17 cellular contexts compared by ENCODE assay signal in the genomic region with DNA sequence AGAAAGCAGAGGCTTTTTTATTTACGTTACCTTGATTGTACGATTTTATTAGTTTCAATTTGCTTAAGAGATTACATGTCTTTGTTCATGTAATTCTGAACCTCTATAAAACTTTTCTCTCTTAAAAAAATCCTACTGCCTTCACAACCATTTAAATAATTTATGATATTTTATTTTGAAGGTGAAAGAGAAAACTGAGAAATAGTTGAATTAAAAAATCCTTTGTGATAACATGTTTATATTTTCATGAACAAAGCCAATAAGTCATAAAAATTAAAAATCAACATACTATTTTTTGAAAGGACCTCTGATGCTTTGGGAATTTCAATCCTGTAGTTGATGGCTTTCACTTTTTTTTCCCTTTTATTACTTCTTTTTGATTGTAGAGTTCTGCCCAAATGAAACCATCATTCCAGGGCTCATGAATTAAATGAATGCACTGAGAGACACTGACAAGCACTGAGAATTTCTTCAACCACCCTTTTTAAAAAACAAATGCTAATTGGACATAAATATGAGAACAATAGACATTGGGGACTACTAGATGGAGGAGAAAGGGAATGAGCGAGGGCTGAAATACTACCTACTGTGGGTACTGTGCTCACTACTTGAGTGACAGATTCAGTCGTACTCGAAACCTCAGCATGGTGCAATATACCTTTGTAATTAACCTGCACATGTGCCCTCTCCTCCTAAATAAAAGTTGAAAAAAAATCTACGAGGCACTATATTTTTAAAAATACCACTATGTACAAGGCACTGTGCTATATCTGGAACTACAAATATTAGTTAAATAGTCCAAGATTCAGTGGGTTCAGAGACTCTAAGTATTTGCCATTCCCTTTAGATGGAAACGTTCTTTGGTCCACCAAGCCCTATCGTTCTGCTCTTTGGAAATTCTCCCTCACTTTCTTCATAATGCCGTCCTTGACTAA. TPM values are rescaled to one million over a fixed set of nuclear protein-coding genes. Genes with fewer than 3 reads are reported as not detected.
DNase-seq lines count a peak whose midpoint lies in the region; ATAC-seq and TF ChIP-seq lines count a peak whose summit lies in the region.
"Had no signal": no experiment of that assay in that cellular context is flagged by ENCODE, and none has a peak within 500 bp of the region (broad histone marks: within the 10 kb centered on the region; RNA-seq: fewer than 3 reads in every experiment).

No MANE protein-coding gene starts in this region.

- H3F3A ChIP-seq in MM.1S (ENCODE audit: insufficient read depth, low read length) = no peaks in the 10 kb centered on the region

- peaks cover 53% of the 10 kb centered on the region for H3K27me3 Mint-ChIP-seq in mesothelial cell of epicardium (ENCODE audit: low read depth)
- peaks cover 33% of the 10 kb centered on the region for H3K27me3 Mint-ChIP-seq in stimulated activated memory B cell treated with anti-CD40 and anti-IgM and Interleukin-4, amounts not matched to agents 10 μg/mL and 1 μg/mL and 100 μg/mL, for 72 hours

- H3K9me2 ChIP-seq in MM.1S (replicated peaks; ENCODE audit: insufficient read depth, low read length) = no peaks in the 10 kb centered on the region

- H3K27ac Mint-ChIP-seq in mesothelial cell of epicardium = peak overlapping the region; percentile 84
- no peak overlapping the region for H3K27ac Mint-ChIP-seq in stimulated activated memory B cell treated with anti-CD40 and anti-IgM and Interleukin-4, amounts not matched to agents 10 μg/mL and 1 μg/mL and 100 μg/mL, for 72 hours
- H3K27ac Mint-ChIP-seq: activated CD4-positive, alpha-beta T cell treated with anti-CD3 and anti-CD28 coated beads, Interleukin-2, amount 10 ng/mL, durations not matched to agents 24 days and 14 days; CD8-positive, alpha-beta T cell; dendritic cell treated with granulocyte-macrophage colony-stimulating factor and Interleukin-4, amounts not matched to agents 40 ng/mL and 50 ng/mL, for 4 days; T-helper 2 cell treated with Interferon-gamma antibody and Interleukin-4, amounts not matched to agents 5 μg/mL and 100 μg/mL, for 36 hours had no signal

- no peaks in the 10 kb centered on the region for H3K9me3 ChIP-seq in HEK293 (ENCODE audit: control insufficient read depth, insufficient read depth, low read depth, low read length)
- H3K9me3 ChIP-seq in MM.1S (replicated peaks; ENCODE audit: insufficient read depth, low read length) = no peaks in the 10 kb centered on the region
- no peaks in the 10 kb centered on the region for H3K9me3 ChIP-seq in SK-N-MC (ENCODE audit: low read depth, low read length)
- H3K9me3 ChIP-seq: esophagus squamous epithelium, vagina had no signal

- TF ChIP-seq CTCF in HEK293 (tag by site-specific recombination; IDR thresholded peaks at IDR 0.05) = no peak
- TF ChIP-seq CTCF in MM.1S (IDR thresholded peaks at IDR 0.05; ENCODE audit: low read length) = no peak
- TF ChIP-seq CTCF in mesothelial cell of epicardium (IDR thresholded peaks at IDR 0.05; ENCODE audit: unreplicated experiment) = no peak

- POLR2A ChIA-PET in HEK293 (lab: Yijun Ruan, JAX) = interaction anchor here (0.8 kb wide), 1 partner anchor 21 kb away, joined by 3 read pairs; the partner anchor contains the start of gene CDKN2B

- H3K4me1 Mint-ChIP-seq in mesothelial cell of epicardium = peaks cover 28% of the 10 kb centered on the region
- H3K4me1 Mint-ChIP-seq in stimulated activated memory B cell treated with anti-CD40 and anti-IgM and Interleukin-4, amounts not matched to agents 10 μg/mL and 1 μg/mL and 100 μg/mL, for 72 hours = peaks cover 14% of the 10 kb centered on the region

- H3K4me3 Mint-ChIP-seq in mesothelial cell of epicardium = peak overlapping the region; percentile 65
- no peak overlapping the region for H3K4me3 Mint-ChIP-seq in stimulated activated memory B cell treated with anti-CD40 and anti-IgM and Interleukin-4, amounts not matched to agents 10 μg/mL and 1 μg/mL and 100 μg/mL, for 72 hours
- H3K4me3 Mint-ChIP-seq: activated CD4-positive, alpha-beta T cell treated with anti-CD3 and anti-CD28 coated beads, Interleukin-2, amount 10 ng/mL, durations not matched to agents 24 days and 14 days; CD8-positive, alpha-beta T cell; dendritic cell treated with granulocyte-macrophage colony-stimulating factor and Interleukin-4, amounts not matched to agents 40 ng/mL and 50 ng/mL, for 4 days had no signal

- ATAC-seq in HG02588 (IDR thresholded peaks at IDR 0.05; ENCODE audit: unreplicated experiment) (no peak), GM19397 (IDR thresholded peaks at IDR 0.05; ENCODE audit: unreplicated experiment) (no peak)
- ATAC-seq in stimulated activated memory B cell treated with anti-CD40 and anti-IgM and Interleukin-4, amounts not matched to agents 10 μg/mL and 1 μg/mL and 100 μg/mL, for 72 hours = no peak
- ATAC-seq: CD8-positive, alpha-beta T cell; stimulated activated naive CD8-positive, alpha-beta T cell treated with anti-CD3 and anti-CD28 coated beads, Interleukin-15, Interleukin-2, amounts not matched to agents 100 U/mL and 50 U/mL, for 24 hours had no signal

- no peak overlapping the region for H2AFZ ChIP-seq in MM.1S (ENCODE audit: low read length)

- H3K27ac ChIP-seq in HEK293 (ENCODE audit: extremely low read depth, low read depth, low read length) = peak overlapping the region; percentile 64
- H3K27ac ChIP-seq in MM.1S (ENCODE audit: low read length) = no peak overlapping the region
- peak overlapping the region; percentile 96 for H3K27ac ChIP-seq in SK-N-MC
- H3K27ac ChIP-seq: esophagus squamous epithelium, skin epidermis, vagina had no signal

- H3K4me2 ChIP-seq in MM.1S (ENCODE audit: low read depth, low read length) = peak overlapping the region; percentile 54; the same call in 1 of the 2 replicates

- H3K4me3 ChIP-seq in HEK293 (ENCODE audit: low read depth, low read length) (peak overlapping the region; percentile 37), MM.1S (ENCODE audit: low read length) (no peak overlapping the region), SK-N-MC (peak overlapping the region; percentile 80)
- H3K4me3 ChIP-seq: esophagus squamous epithelium, skin epidermis, vagina had no signal

- no peaks in the 10 kb centered on the region for H3K27me3 ChIP-seq in MM.1S (replicated peaks; ENCODE audit: insufficient read depth, low read length)
- H3K27me3 ChIP-seq: vagina had no signal

- CTCF ChIA-PET in HEK293 (lab: Yijun Ruan, JAX) = interaction anchor here (0.9 to 4.6 kb wide), 5 partner anchors 14 to 251 kb away, joined by 3 to 45 read pairs (median 4); partner anchors contain the start of gene CDKN2B

- peaks cover 4% of the 10 kb centered on the region for H3K36me3 Mint-ChIP-seq in mesothelial cell of epicardium
- H3K36me3 Mint-ChIP-seq in stimulated activated memory B cell treated with anti-CD40 and anti-IgM and Interleukin-4, amounts not matched to agents 10 μg/mL and 1 μg/mL and 100 μg/mL, for 72 hours = peaks cover 12% of the 10 kb centered on the region
- H3K36me3 Mint-ChIP-seq: CD8-positive, alpha-beta T cell had no signal

- no peaks in the 10 kb centered on the region for H3K79me2 ChIP-seq in MM.1S (ENCODE audit: low read length)

- peaks cover 0 to 19% of the 10 kb centered on the region in 2 experiments; a peak in 1 of 3 replicates for H3K36me3 ChIP-seq in HEK293 (ENCODE audit: control insufficient read depth in 2 of 2, insufficient read depth in 1 of 2, low read length in 2 of 2)
- no peaks in the 10 kb centered on the region for H3K36me3 ChIP-seq in MM.1S (replicated peaks; ENCODE audit: insufficient read depth, low read length)
- H3K36me3 ChIP-seq in SK-N-MC (ENCODE audit: insufficient read depth, low read length) = peaks cover 11% of the 10 kb centered on the region
- H3K36me3 ChIP-seq: esophagus squamous epithelium, vagina had no signal

- H3K9ac ChIP-seq in MM.1S (ENCODE audit: low read length) (no peak overlapping the region; the same call in 1 of the 2 replicates), SK-N-MC (ENCODE audit: insufficient read length) (peak overlapping the region; percentile 85)

- H3K4me1 ChIP-seq in HEK293 (ENCODE audit: control insufficient read depth, insufficient read depth, low read length) (peaks cover 25% of the 10 kb centered on the region), MM.1S (ENCODE audit: low read length) (no peaks in the 10 kb centered on the region)

- no peak for DNase-seq in MM.1S
- DNase-seq in SK-N-MC (ENCODE audit: low read depth, low spot score) = no peak
- no peak for DNase-seq in mesothelial cell of epicardium (ENCODE audit: low spot score in 2 of 2, unreplicated experiment in 2 of 2)
- DNase-seq: activated CD4-positive, alpha-beta T cell treated with anti-CD3 and anti-CD28 coated beads, Interleukin-2, amount 10 ng/mL, durations not matched to agents 24 days and 14 days; aorta; CD8-positive, alpha-beta T cell; esophagus squamous epithelium; NCI-H446 treated with DMSO at 0.1 percent for 48 hours; stimulated activated naive CD8-positive, alpha-beta T cell treated with anti-CD3 and anti-CD28 coated beads, Interleukin-15, Interleukin-2, amounts not matched to agents 100 U/mL and 50 U/mL, for 24 hours had no signal

- no peaks in the 10 kb centered on the region for H4K20me1 ChIP-seq in MM.1S (ENCODE audit: insufficient read depth, low read length)

- no peaks in the 10 kb centered on the region for H3K9me3 Mint-ChIP-seq in mesothelial cell of epicardium
- no peaks in the 10 kb centered on the region for H3K9me3 Mint-ChIP-seq in stimulated activated memory B cell treated with anti-CD40 and anti-IgM and Interleukin-4, amounts not matched to agents 10 μg/mL and 1 μg/mL and 100 μg/mL, for 72 hours
- H3K9me3 Mint-ChIP-seq: CD8-positive, alpha-beta T cell; dendritic cell treated with granulocyte-macrophage colony-stimulating factor and Interleukin-4, amounts not matched to agents 40 ng/mL and 50 ng/mL, for 4 days had no signal

TF ChIP-seq in HEK293, 187 proteins besides CTCF, POLR2A, EP300 and RAD21 (continues in another document):
- TF ChIP-seq, protein P1, sequence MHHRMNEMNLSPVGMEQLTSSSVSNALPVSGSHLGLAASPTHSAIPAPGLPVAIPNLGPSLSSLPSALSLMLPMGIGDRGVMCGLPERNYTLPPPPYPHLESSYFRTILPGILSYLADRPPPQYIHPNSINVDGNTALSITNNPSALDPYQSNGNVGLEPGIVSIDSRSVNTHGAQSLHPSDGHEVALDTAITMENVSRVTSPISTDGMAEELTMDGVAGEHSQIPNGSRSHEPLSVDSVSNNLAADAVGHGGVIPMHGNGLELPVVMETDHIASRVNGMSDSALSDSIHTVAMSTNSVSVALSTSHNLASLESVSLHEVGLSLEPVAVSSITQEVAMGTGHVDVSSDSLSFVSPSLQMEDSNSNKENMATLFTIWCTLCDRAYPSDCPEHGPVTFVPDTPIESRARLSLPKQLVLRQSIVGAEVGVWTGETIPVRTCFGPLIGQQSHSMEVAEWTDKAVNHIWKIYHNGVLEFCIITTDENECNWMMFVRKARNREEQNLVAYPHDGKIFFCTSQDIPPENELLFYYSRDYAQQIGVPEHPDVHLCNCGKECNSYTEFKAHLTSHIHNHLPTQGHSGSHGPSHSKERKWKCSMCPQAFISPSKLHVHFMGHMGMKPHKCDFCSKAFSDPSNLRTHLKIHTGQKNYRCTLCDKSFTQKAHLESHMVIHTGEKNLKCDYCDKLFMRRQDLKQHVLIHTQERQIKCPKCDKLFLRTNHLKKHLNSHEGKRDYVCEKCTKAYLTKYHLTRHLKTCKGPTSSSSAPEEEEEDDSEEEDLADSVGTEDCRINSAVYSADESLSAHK (tag by site-specific recombination; IDR thresholded peaks at IDR 0.05) = peak; percentile 74; the same call in 1 of the 2 replicates

RNA-seq across cellular contexts. Expression of gene CDKN2A, which starts 5.9 kb away (rescaled TPM):
- 79.5 to 88.5 TPM (median 86.1 TPM) in 3 replicates for total RNA-seq in mesothelial cell of epicardium

RNA-seq across cellular contexts. Expression of gene CDKN2B-AS1, which starts 6.3 kb away (rescaled TPM):
- total RNA-seq in mesothelial cell of epicardium = 8.2 to 10.8 TPM (median 8.8 TPM) in 3 replicates

RNA-seq across cellular contexts. Expression of gene CDKN2B, which starts 20.8 kb away (rescaled TPM):
- total RNA-seq in mesothelial cell of epicardium = 40.3 to 47.6 TPM (median 45.2 TPM) in 3 replicates
- total RNA-seq: CD8-positive, alpha-beta T cell had no signal
